Comparison of ENCODE assay signal across 1 cellular context in the genomic region with DNA sequence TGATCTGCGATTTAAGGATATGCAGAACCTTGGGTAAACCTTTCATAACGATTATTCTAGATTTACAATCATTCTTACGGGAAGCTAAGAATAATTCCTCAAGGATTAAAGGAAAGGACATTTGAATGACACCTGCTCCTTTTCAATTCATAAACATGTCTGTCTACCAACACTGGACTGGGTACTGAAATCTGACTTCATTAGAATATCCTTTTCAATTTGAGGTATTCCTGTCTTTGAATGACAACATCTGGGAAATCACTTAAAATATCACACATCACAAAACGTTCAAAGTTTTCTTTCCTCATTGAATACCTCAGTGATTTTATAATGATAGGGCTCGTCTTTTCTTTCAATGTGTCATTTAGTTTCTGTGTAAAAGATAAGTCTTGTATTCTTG.
TF ChIP-seq lines count a peak whose summit lies in the region.

No MANE protein-coding gene starts in this region.

TF ChIP-seq in A549, 52 proteins besides CTCF, POLR2A, EP300 and RAD21 (continued from another document):
- TF ChIP-seq RCOR1 (IDR thresholded peaks at IDR 0.05; ENCODE audit: low read depth, low read length) = no peak
- TF ChIP-seq HOXA7 (CRISPR knock-in tag; IDR thresholded peaks at IDR 0.05) = no peak
- TF ChIP-seq, protein P1, sequence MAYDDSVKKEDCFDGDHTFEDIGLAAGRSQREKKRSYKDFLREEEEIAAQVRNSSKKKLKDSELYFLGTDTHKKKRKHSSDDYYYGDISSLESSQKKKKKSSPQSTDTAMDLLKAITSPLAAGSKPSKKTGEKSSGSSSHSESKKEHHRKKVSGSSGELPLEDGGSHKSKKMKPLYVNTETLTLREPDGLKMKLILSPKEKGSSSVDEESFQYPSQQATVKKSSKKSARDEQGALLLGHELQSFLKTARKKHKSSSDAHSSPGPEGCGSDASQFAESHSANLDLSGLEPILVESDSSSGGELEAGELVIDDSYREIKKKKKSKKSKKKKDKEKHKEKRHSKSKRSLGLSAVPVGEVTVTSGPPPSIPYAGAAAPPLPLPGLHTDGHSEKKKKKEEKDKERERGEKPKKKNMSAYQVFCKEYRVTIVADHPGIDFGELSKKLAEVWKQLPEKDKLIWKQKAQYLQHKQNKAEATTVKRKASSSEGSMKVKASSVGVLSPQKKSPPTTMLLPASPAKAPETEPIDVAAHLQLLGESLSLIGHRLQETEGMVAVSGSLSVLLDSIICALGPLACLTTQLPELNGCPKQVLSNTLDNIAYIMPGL (CRISPR knock-in tag; IDR thresholded peaks at IDR 0.05; ENCODE audit: borderline replicate concordance) = no peak
- TF ChIP-seq, protein P2, sequence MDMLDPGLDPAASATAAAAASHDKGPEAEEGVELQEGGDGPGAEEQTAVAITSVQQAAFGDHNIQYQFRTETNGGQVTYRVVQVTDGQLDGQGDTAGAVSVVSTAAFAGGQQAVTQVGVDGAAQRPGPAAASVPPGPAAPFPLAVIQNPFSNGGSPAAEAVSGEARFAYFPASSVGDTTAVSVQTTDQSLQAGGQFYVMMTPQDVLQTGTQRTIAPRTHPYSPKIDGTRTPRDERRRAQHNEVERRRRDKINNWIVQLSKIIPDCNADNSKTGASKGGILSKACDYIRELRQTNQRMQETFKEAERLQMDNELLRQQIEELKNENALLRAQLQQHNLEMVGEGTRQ (IDR thresholded peaks at IDR 0.05) = no peak
- no peak for TF ChIP-seq ZC3H11A (IDR thresholded peaks at IDR 0.05)
- TF ChIP-seq RARB (CRISPR knock-in tag; IDR thresholded peaks at IDR 0.05) = no peak
TF ChIP-seq in A549: peak in this region for 0.
